Comparison of ENCODE assay signal across 8 cellular contexts in the genomic region with DNA sequence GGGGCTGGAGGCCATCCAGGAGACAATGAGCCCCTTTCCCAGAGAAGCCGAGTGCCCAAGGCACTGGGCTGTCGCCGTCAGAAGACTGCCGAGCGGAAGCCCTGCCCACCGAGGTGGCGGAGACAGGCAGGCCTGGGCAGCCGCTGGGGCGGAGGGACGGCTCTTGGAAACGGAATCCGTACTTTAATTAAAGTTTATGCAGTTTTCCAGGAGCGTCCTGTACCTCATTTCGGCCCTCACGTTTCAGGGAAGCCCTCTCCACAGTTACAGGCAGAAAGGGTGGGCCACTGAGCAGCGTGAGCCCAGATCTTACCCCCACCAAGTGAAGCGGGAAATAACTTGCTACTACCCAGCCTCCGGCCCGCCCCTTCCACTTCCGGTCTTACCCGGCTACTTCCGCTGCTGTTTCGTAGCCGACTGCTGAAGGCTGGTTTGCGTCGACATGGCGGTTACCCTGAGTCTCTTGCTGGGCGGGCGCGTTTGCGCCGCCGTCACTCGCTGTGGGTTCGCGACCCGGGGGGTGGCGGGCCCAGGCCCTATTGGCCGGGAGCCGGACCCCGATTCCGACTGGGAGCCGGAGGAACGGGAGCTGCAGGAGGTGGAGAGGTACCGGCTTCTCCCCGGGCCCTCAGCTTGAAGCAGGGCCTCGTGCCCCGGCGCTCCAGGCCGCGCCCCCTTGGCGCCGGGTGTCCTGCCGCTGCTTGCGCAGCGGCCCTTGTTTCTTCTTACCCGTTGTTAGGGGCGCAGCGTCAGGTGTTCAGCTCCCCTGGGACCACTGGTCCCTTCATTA. TPM values are rescaled to one million over a fixed set of nuclear protein-coding genes. Genes with fewer than 3 reads are reported as not detected.
DNase-seq lines count a peak whose midpoint lies in the region; ATAC-seq, FAIRE-seq and TF ChIP-seq lines count a peak whose summit lies in the region.

TSS of gene NGRN (plus strand) at position 402 of the 790 bp plus-strand sequence. CDS start at position 443, 41 bp downstream.

- dilution Hi-C loops in mammary epithelial cell (cut with HindIII; ENCODE audit: low sequenced_read_pairs), result no loop called here

- in situ Hi-C loops in GM18951 (cut with MboI; ENCODE audit: low sequenced_read_pairs, unreplicated experiment), result no loop called here
- in situ Hi-C loops in mammary epithelial cell (cut with MboI; ENCODE audit: low sequenced_read_pairs in 2 of 2), result no loop called here

- H3K79me2 ChIP-seq in mammary epithelial cell (ENCODE audit: insufficient read depth, low read length), result peaks cover 44% of the 10 kb centered on the region

- peak within 1 kb of the TSS; percentile 63 for H3K9ac ChIP-seq in mammary epithelial cell (ENCODE audit: insufficient read depth, low read length)

- TF ChIP-seq POLR2A in GM18951 (IDR thresholded peaks at IDR 0.05; ENCODE audit: extremely low read depth, insufficient read depth, insufficient read length), result peak; percentile 97

- 0% methylated on average over 13 of the region's 59 CpGs for WGBS in mammary epithelial cell (ENCODE audit: low coverage, missing lambda C conversion rate)
- WGBS in small intestine, 3 donors, result 0 to 1% (median 0%) methylated on average over 54 to 59 of the region's 59 CpGs

- H3K4me3 ChIP-seq in WI38 (ENCODE audit: low read depth, low read length) (peak within 1 kb of the TSS; percentile 88), mammary epithelial cell (replicated peaks in 1 of 3; ENCODE audit: insufficient read depth in 1 of 3, low read depth in 2 of 3, low read length in 3 of 3) (peak within 1 kb of the TSS; percentile 55 to 64 (median 58)), small intestine (ENCODE audit: low read depth in 1 of 2, low read length in 2 of 2) (peak within 1 kb of the TSS; percentile 63 to 78)

- intact Hi-C loops in mammary epithelial cell (cut with micrococcal nuclease), result loop anchor here (1.0 kb wide), 1 partner anchor 32 kb away; the partner anchor contains the start of gene CIB1

- CTCF ChIA-PET in mammary epithelial cell (lab: Charles Lee; ENCODE audit: low non-redundant PET), result no interaction called here

- no peak for FAIRE-seq in small intestine (lab: Jason Lieb, UNC)

- H3K36me3 ChIP-seq in mammary epithelial cell (ENCODE audit: insufficient read depth, low read length) (peaks cover 12% of the 10 kb centered on the region), small intestine (ENCODE audit: control insufficient read depth in 2 of 2, insufficient read depth in 2 of 2, low read length in 2 of 2) (peaks cover 0 to 5% of the 10 kb centered on the region in 2 donors)

- no peaks in the 10 kb centered on the region for H3K27me3 ChIP-seq in mammary epithelial cell (ENCODE audit: insufficient read depth, low read length)
- H3K27me3 ChIP-seq in small intestine (ENCODE audit: control insufficient read depth in 2 of 2, insufficient read depth in 2 of 2, low read length in 2 of 2), result no peaks in the 10 kb centered on the region

- H3K4me2 ChIP-seq in mammary epithelial cell (ENCODE audit: insufficient read depth, low read depth, low read length), result peak within 1 kb of the TSS; percentile 90

- no peaks in the 10 kb centered on the region for H4K20me1 ChIP-seq in mammary epithelial cell (ENCODE audit: insufficient read depth, low read length)

- H3K27ac ChIP-seq in mammary epithelial cell (ENCODE audit: insufficient read depth, low read depth, low read length), result peak within 1 kb of the TSS; percentile 70
- peak within 1 kb of the TSS; percentile 93 to 95 for H3K27ac ChIP-seq in small intestine (ENCODE audit: low read depth in 1 of 2, low read length in 1 of 2)

- H2AFZ ChIP-seq in mammary epithelial cell (ENCODE audit: low read depth, low read length), result peak within 1 kb of the TSS; percentile 78

- TSS peak; percentile 48 for BruUV-seq in mammary epithelial cell (replicated peaks; lab: Mats Ljungman, UMichigan)

- ATAC-seq in HG03175 (IDR thresholded peaks at IDR 0.05; ENCODE audit: unreplicated experiment), result peak; percentile 94

- peaks cover 37% of the 10 kb centered on the region for H3K4me1 ChIP-seq in mammary epithelial cell (ENCODE audit: insufficient read depth, low read length)
- H3K4me1 ChIP-seq in small intestine (ENCODE audit: control insufficient read depth in 2 of 2, insufficient read depth in 1 of 2, low read depth in 1 of 2, low read length in 1 of 2), result peaks cover 4 to 13% of the 10 kb centered on the region in 2 donors

- peak; percentile 89 for DNase-seq in AG08396 (ENCODE audit: low spot score)
- peak; percentile 85 for DNase-seq in NCI-H2227 treated with DMSO at 0.1 percent for 48 hours (lab: John Stamatoyannopoulos, UW)
- DNase-seq in mammary epithelial cell, result peak; percentile 90
- peak; percentile 88 for DNase-seq in iPS-NIHi11 (ENCODE audit: low spot score)
- DNase-seq in small intestine, result peak; percentile 92

- TF ChIP-seq CTCF in WI38 (IDR thresholded peaks at IDR 0.05; ENCODE audit: low read depth, low read length) (no peak), mammary epithelial cell (conservative IDR thresholded peaks at IDR 0.05 in 1 of 2, IDR thresholded peaks at IDR 0.05 in 1 of 2; ENCODE audit: extremely low read depth in 1 of 2, insufficient read depth in 1 of 2, low read depth in 1 of 2, low read length in 2 of 2) (no peak)

- H3K9me3 ChIP-seq in mammary epithelial cell (replicated peaks; ENCODE audit: insufficient read depth, low read length) (no peaks in the 10 kb centered on the region), small intestine (ENCODE audit: control insufficient read depth, low read depth) (no peaks in the 10 kb centered on the region)

RNA-seq across cellular contexts. Expression of gene NGRN, which starts in this region (rescaled TPM):
- total RNA-seq in mammary epithelial cell, result 10 to 100 TPM; 55.3 to 77.2 TPM
- polyA plus RNA-seq in mammary epithelial cell (36.4 TPM), small intestine (10 to 100 TPM; 41.4 to 56.6 (median 43.2) TPM)
- polyA minus RNA-seq in mammary epithelial cell, result 11.9 TPM

Comparison
In these comparisons a context has a peak if more than half of its experiments do, and no peak if none do; other contexts are left out.
1. Peak in every context shown above with its lines: DNase-seq, ATAC-seq, H3K4me3 ChIP-seq and H3K27ac ChIP-seq.